Comparison of ENCODE assay signal across 8 cellular contexts in the genomic region with DNA sequence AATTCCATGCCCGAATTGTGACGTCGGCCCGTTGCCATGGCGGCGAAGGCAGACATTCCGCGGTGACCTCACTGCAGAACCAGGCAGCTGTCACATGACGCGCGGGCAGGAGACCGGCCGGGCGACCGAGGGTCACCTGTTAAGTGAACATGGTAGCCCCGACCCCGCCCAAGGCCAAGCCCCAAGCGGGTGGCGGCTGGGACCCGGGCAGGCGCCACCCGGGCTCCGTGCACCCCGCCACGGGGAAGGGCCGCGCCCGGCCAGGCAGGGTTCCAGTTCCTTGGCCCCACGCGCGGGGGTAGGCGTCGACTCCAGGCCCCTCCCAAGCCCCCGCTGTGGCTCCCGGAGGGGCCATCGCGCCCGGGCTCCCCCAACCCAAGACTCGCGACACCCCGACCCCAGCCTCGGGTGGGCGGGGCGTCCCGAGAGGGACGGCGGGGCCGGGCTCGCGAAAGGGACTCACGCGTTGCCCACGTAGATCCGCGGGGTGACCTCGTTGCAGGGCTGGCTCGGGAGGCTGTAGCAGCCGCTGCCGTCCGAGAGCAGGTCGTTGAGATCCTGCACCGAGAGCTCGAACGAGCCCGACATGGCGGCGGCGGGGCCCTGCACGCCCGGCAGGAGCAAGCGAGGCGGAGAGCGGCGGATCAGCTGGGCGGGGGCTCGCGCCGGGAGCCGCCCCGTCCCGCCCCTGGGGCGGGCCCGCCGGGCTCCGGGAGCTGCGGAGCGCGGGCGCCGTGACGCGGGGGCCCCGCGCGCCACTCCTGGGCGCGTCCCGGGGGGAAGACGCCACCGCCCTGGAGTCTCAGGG. TPM values are rescaled to one million over a fixed set of nuclear protein-coding genes. Genes with fewer than 3 reads are reported as not detected.
DNase-seq lines count a peak whose midpoint lies in the region; ATAC-seq, FAIRE-seq and TF ChIP-seq lines count a peak whose summit lies in the region.

A gene (minus strand): TSS at position 641 of the 808 bp plus-strand sequence. CDS start 53 bp downstream, at position 588.

- H2AFZ ChIP-seq in PC-3 (ENCODE audit: low read length) = peak within 1 kb of the TSS; percentile 94

- CTCF ChIA-PET in PC-3 (lab: Charles Lee) = interaction anchor here (0.6 to 1.0 kb wide), 3 partner anchors 65 to 217 kb away, joined by 3 to 7 read pairs (median 4); no protein-coding TSS in a partner anchor

- H3K36me3 ChIP-seq in PC-3 (ENCODE audit: low read depth, low read length) = peaks cover 26% of the 10 kb centered on the region
- peaks cover 16 to 17% of the 10 kb centered on the region in 2 donors for H3K36me3 ChIP-seq in mucosa of rectum (ENCODE audit: control insufficient read depth in 2 of 2, insufficient read depth in 2 of 2, low read length in 2 of 2)

- no peaks in the 10 kb centered on the region for H3K9me2 ChIP-seq in PC-3 (replicated peaks; ENCODE audit: low read length)

- H3K27ac ChIP-seq in PC-3 (ENCODE audit: low read length) (peak within 1 kb of the TSS; percentile 74), mucosa of rectum (ENCODE audit: low read depth in 2 of 2, low read length in 2 of 2) (peak within 1 kb of the TSS; percentile 97 to 99)

- intact Hi-C loops in PC-3 (cut with micrococcal nuclease) = loop anchor here (2.0 kb wide), 1 partner anchor 68 kb away; a partner anchor contains a TSS

- DNase-seq in CD1c-positive myeloid dendritic cell (ENCODE audit: extremely low spot score) = peak; percentile 95
- peak; percentile 96 for DNase-seq in HTR-8/SVneo (ENCODE audit: insufficient read length, low spot score)
- peak; percentile 89 for DNase-seq in PC-3
- peak; percentile 67 for DNase-seq in activated T-helper 1 cell treated with Interleukin-2 at 50 U/mL for 16 hours (ENCODE audit: low read depth)
- peak; percentile 28 to 39 for DNase-seq in stimulated activated CD8-positive, alpha-beta memory T cell treated with anti-CD3 and anti-CD28 coated beads, Interleukin-4, amount 100 ng/mL, for 1 hour (ENCODE audit: low read depth in 2 of 2, low spot score in 1 of 2)

- POLR2A ChIA-PET in PC-3 (lab: Charles Lee; ENCODE audit: unreplicated experiment) = interaction anchor here (0.5 to 1.2 kb wide), 6 partner anchors 21 to 198 kb away, joined by 3 to 20 read pairs (median 4); no protein-coding TSS in a partner anchor

- peaks cover 19% of the 10 kb centered on the region for H3K4me1 ChIP-seq in PC-3 (ENCODE audit: insufficient read depth, low read length)
- peaks cover 8 to 10% of the 10 kb centered on the region in 2 donors for H3K4me1 ChIP-seq in mucosa of rectum (ENCODE audit: control insufficient read depth in 2 of 2, insufficient read depth in 2 of 2, low read length in 2 of 2)

- peak; percentile 98 for FAIRE-seq in HTR-8/SVneo (lab: Jason Lieb, UNC)

- ATAC-seq in GM19438 (IDR thresholded peaks at IDR 0.05; ENCODE audit: low read depth, unreplicated experiment) = peak; percentile 75
- ATAC-seq in PC-3 = peak; percentile 95
- peak; percentile 90 for ATAC-seq in esophagus mucosa

- H3K9me3 ChIP-seq in PC-3 (ENCODE audit: low read length) (no peaks in the 10 kb centered on the region), mucosa of rectum (ENCODE audit: control insufficient read depth in 2 of 2, low read length in 2 of 2) (no peaks in the 10 kb centered on the region)

- H3K9ac ChIP-seq in PC-3 (ENCODE audit: low read length) (peak within 1 kb of the TSS; percentile 96), mucosa of rectum (ENCODE audit: low read depth in 1 of 2, low read length in 2 of 2) (peak within 1 kb of the TSS; percentile 75 to 97)

- H3F3A ChIP-seq in PC-3 (ENCODE audit: low read length, unreplicated experiment) = no peaks in the 10 kb centered on the region

- peak within 1 kb of the TSS; percentile 98 for H3K4me2 ChIP-seq in PC-3 (ENCODE audit: low read length)

- no peaks in the 10 kb centered on the region for H3K27me3 ChIP-seq in PC-3 (ENCODE audit: low read length)
- peaks cover 2 to 5% of the 10 kb centered on the region in 2 donors for H3K27me3 ChIP-seq in mucosa of rectum (ENCODE audit: control insufficient read depth in 2 of 2, insufficient read depth in 2 of 2, low read length in 2 of 2)

- peaks cover 35% of the 10 kb centered on the region for H3K79me2 ChIP-seq in PC-3 (ENCODE audit: low read length)

- TF ChIP-seq CTCF in PC-3 (conservative IDR thresholded peaks at IDR 0.05; ENCODE audit: low read depth, low read length) = no peak

- H4K20me1 ChIP-seq in PC-3 (ENCODE audit: low read length) = peaks cover 21% of the 10 kb centered on the region

- H3K4me3 ChIP-seq in PC-3 (ENCODE audit: low read length) (peak within 1 kb of the TSS; percentile 94), mucosa of rectum (ENCODE audit: low read length in 2 of 2) (peak within 1 kb of the TSS; percentile 78 to 86)

- BruUV-seq in PC-3 (replicated peaks; lab: Mats Ljungman, UMichigan) = no TSS peak

RNA-seq across cellular contexts. Expression of the gene that starts here (rescaled TPM):
- 48.6 and 50.7 TPM in 2 replicates for total RNA-seq in PC-3 (2014; rRNA removed)
- total RNA-seq in esophagus mucosa = 36.3 TPM

Comparison
In these comparisons a context has a peak if more than half of its experiments do, and no peak if none do; other contexts are left out.
1. Peak in every context shown above with its lines: DNase-seq, ATAC-seq, H3K4me3 ChIP-seq and H3K27ac ChIP-seq.
2. DNase-seq: peak in every context shown above with its lines; median percentile 96 in HTR-8/SVneo; 95 in CD1c-positive myeloid dendritic cell; 89 in PC-3; 67 in activated T-helper 1 cell treated with Interleukin-2 at 50 U/mL for 16 hours; 34 in stimulated activated CD8-positive, alpha-beta memory T cell treated with anti-CD3 and anti-CD28 coated beads, Interleukin-4, amount 100 ng/mL, for 1 hour.